ENCODE assay signal across 23 cellular contexts in genomic region chr9:127502706-127503378, GRCh38. TPM values are rescaled to one million over a fixed set of nuclear protein-coding genes. Genes with fewer than 3 reads are reported as not detected.
A peak's percentile ranks its signal among the peaks of the same experiment; 100 is the strongest.
DNase-seq lines count a peak whose midpoint lies in the region; ATAC-seq, FAIRE-seq and TF ChIP-seq lines count a peak whose summit lies in the region.
"Had no signal": no experiment of that assay in that cellular context is flagged by ENCODE, and none has a peak within 500 bp of the region (broad histone marks: within the 10 kb centered on the region; RNA-seq: fewer than 3 reads in every experiment).

No MANE protein-coding gene starts in this region.

- no peaks in the 10 kb centered on the region for H3K9me2 ChIP-seq in PC-9 (ENCODE audit: insufficient read depth)

- no peak for TF ChIP-seq RAD21 in HepG2 (CRISPR knock-in tag; IDR thresholded peaks at IDR 0.05)

- H3K4me2 ChIP-seq in HepG2 (ENCODE audit: low read depth, low read length) (no peak overlapping the region), PC-9 (no peak overlapping the region)
- H3K4me2 ChIP-seq: A549 had no signal

- intact Hi-C loops in Right ventricle myocardium inferior (cut with DNase I) (no loop called here), left ventricle myocardium superior (cut with micrococcal nuclease) (no loop called here), HepG2 (cut with micrococcal nuclease; ENCODE audit: unreplicated experiment) (loop anchor here (10.0 kb wide), 1 partner anchor 222 kb away; no protein-coding TSS in a partner anchor), PC-9 (cut with micrococcal nuclease; ENCODE audit: unreplicated experiment) (loop anchor here (5.0 kb wide), 1 partner anchor 414 kb away; the partner anchor contains the start of gene ST6GALNAC4)

- peaks cover 41% of the 10 kb centered on the region for H3K27me3 Mint-ChIP-seq in HFFc6 (ENCODE audit: insufficient read depth)
- H3K27me3 Mint-ChIP-seq: T-cell had no signal

- POLR2A ChIA-PET in RWPE1 (lab: Yijun Ruan, JAX; ENCODE audit: low non-redundant PET): interaction anchor here (0.6 kb wide), 1 partner anchor 35 kb away, joined by 5 read pairs; no protein-coding TSS in a partner anchor
- POLR2A ChIA-PET in HepG2 (lab: Yijun Ruan, JAX): no interaction called here
- POLR2A ChIA-PET in PC-9 (lab: Charles Lee; ENCODE audit: unreplicated experiment): interaction anchor here (0.8 kb wide), 1 partner anchor 34 kb away, joined by 3 read pairs; no protein-coding TSS in a partner anchor

- no peak for TF ChIP-seq CTCF in RWPE1 (conservative IDR thresholded peaks at IDR 0.05; ENCODE audit: low read depth)
- TF ChIP-seq CTCF in HepG2 (CRISPR knock-in tag; IDR thresholded peaks at IDR 0.05): no peak
- no peak for TF ChIP-seq CTCF in PC-9 (conservative IDR thresholded peaks at IDR 0.05)
- no peak for TF ChIP-seq CTCF in HFFc6 (IDR thresholded peaks at IDR 0.05)

- H3K4me3 ChIP-seq in HepG2 (replicated peaks in 1 of 3; ENCODE audit: insufficient read depth in 1 of 3, low read depth in 2 of 3, low read length in 3 of 3) (no peak overlapping the region), PC-9 (no peak overlapping the region)
- H3K4me3 ChIP-seq: A549 had no signal

- H3K36me3 Mint-ChIP-seq in HFFc6 (ENCODE audit: low read depth): peaks cover 15% of the 10 kb centered on the region; the same call in 1 of the 2 replicates

- no peaks in the 10 kb centered on the region for H3K79me2 ChIP-seq in HepG2 (ENCODE audit: insufficient read depth, low read length)
- H3K79me2 ChIP-seq in PC-9 (ENCODE audit: low read depth): no peaks in the 10 kb centered on the region

- TF ChIP-seq EP300 in HepG2 (IDR thresholded peaks at IDR 0.05; ENCODE audit: low read depth in 2 of 2, low read length in 2 of 2) (no peak), HepG2 (CRISPR knock-in tag; IDR thresholded peaks at IDR 0.05; ENCODE audit: borderline replicate concordance) (no peak)

- TF ChIP-seq POLR2A in HepG2 (IDR thresholded peaks at IDR 0.05; ENCODE audit: insufficient read depth in 1 of 2, low read depth in 2 of 2, low read length in 2 of 2): no peak

- H3K9ac ChIP-seq in HepG2 (ENCODE audit: insufficient read depth, low read depth, low read length): no peak overlapping the region

- 97% methylated on average over 10 of the region's 21 CpGs for WGBS in HepG2 (ENCODE audit: low lambda C conversion rate)

- peaks cover 32% of the 10 kb centered on the region for H3K4me1 Mint-ChIP-seq in HFFc6 (ENCODE audit: low read depth)
- H3K4me1 Mint-ChIP-seq: T-cell had no signal

- H3K4me3 Mint-ChIP-seq in HFFc6: no peak overlapping the region; the same call in 1 of the 2 replicates
- H3K4me3 Mint-ChIP-seq: T-cell had no signal

- no peak for FAIRE-seq in HepG2 (lab: Jason Lieb, UNC)
- FAIRE-seq: A549, D721Med, GM19239, H54 had no signal

- H3K27ac ChIP-seq in RWPE1 (peak overlapping the region; percentile 93), HepG2 (ENCODE audit: extremely low read length, insufficient read depth, low read length) (no peak overlapping the region), PC-9 (no peak overlapping the region)

- in situ Hi-C loops in HepG2 (cut with HindIII; ENCODE audit: extremely low pct_ligation_motif_present, low pct_unique_long_range_greater_than_20kb): loop anchor here (5.0 to 10.0 kb wide), 3 partner anchors 84 to 422 kb away; partner anchors contain the start of gene TOR2A

- ATAC-seq in Right ventricle myocardium inferior: no peak
- ATAC-seq in left ventricle myocardium superior: no peak
- no peak for ATAC-seq in HepG2
- ATAC-seq in HG03039 (IDR thresholded peaks at IDR 0.05; ENCODE audit: unreplicated experiment): no peak

- H3K27ac Mint-ChIP-seq in HFFc6: no peak overlapping the region; the same call in 1 of the 2 replicates
- H3K27ac Mint-ChIP-seq: T-cell had no signal

- H3K36me3 ChIP-seq in HepG2 (replicated peaks in 1 of 2; ENCODE audit: control insufficient read depth in 1 of 2, insufficient read depth in 2 of 2, low read length in 2 of 2) (peaks cover 1 to 6% of the 10 kb centered on the region in 2 experiments; a peak in 3 of 5 replicates), PC-9 (ENCODE audit: low read depth) (no peaks in the 10 kb centered on the region)
- H3K36me3 ChIP-seq: BE2C had no signal

- CTCF ChIA-PET in RWPE1 (lab: Yijun Ruan, JAX) (interaction anchor here (0.6 to 3.1 kb wide), 7 partner anchors 9 to 119 kb away, joined by 3 to 44 read pairs (median 4); no protein-coding TSS in a partner anchor), HepG2 (lab: Yijun Ruan, JAX; ENCODE audit: low intra/inter-chr PET ratio, low total read pairs) (no interaction called here), PC-9 (lab: Charles Lee) (no interaction called here)

- no peak overlapping the region for H2AFZ ChIP-seq in HepG2 (ENCODE audit: low read length)
- H2AFZ ChIP-seq in PC-9: no peak overlapping the region

- H3K27me3 ChIP-seq in HepG2 (ENCODE audit: control insufficient read depth in 1 of 2, insufficient read depth in 2 of 2, low read length in 2 of 2) (no peaks in the 10 kb centered on the region), PC-9 (ENCODE audit: insufficient read depth, low read depth) (no peaks in the 10 kb centered on the region)
- H3K27me3 ChIP-seq: BE2C had no signal

- H3K9me3 ChIP-seq in HepG2 (ENCODE audit: low read length) (no peaks in the 10 kb centered on the region), PC-9 (ENCODE audit: insufficient read depth, low read depth) (no peaks in the 10 kb centered on the region)
- H3K9me3 ChIP-seq: A549, BE2C had no signal

- H3K9me3 Mint-ChIP-seq in HFFc6: no peaks in the 10 kb centered on the region; the same call in 1 of the 2 replicates
- H3K9me3 Mint-ChIP-seq: T-cell had no signal

- DNase-seq in Right ventricle myocardium inferior (ENCODE audit: missing footprints) (peak; percentile 66), left ventricle myocardium superior (no peak), RWPE1 (ENCODE audit: low spot score) (no peak), HepG2 (ENCODE audit: low spot score) (no peak), PC-9 (no peak), HFFc6 (no peak)
- DNase-seq: BE2C, DMS53, EL, GF-D8, KG1, NCI-H1105, NCI-H2029 treated with DMSO at 0.1 percent for 48 hours, NCI-H226, NCI-H510A treated with DMSO at 0.1 percent for 48 hours, NCI-H774, SIG-M5, T-cell had no signal

- H3K4me1 ChIP-seq in HepG2 (ENCODE audit: insufficient read depth, low read length) (no peaks in the 10 kb centered on the region), PC-9 (replicated peaks; ENCODE audit: insufficient read depth) (peaks cover 9% of the 10 kb centered on the region)
- H3K4me1 ChIP-seq: BE2C had no signal

- peaks cover 42% of the 10 kb centered on the region for H3F3A ChIP-seq in PC-9 (ENCODE audit: insufficient read depth, low read depth)

- BruUV-seq in HepG2 (replicated peaks; lab: Mats Ljungman, UMichigan): no TSS peak
- BruUV-seq in PC-9 (replicated peaks; lab: Mats Ljungman, UMichigan): no TSS peak

- 0 out of 2 replicates have a peak, but pooled peaks cover 3% of the 10 kb centered on the region for H4K20me1 ChIP-seq in HepG2 (ENCODE audit: insufficient read depth, low read length)
- H4K20me1 ChIP-seq in PC-9 (ENCODE audit: insufficient read depth): peaks cover 6% of the 10 kb centered on the region; the same call in 1 of the 2 replicates

RNA-seq across cellular contexts. Expression of gene LRSAM1, which starts 51.5 kb away (rescaled TPM):
- total RNA-seq in Right ventricle myocardium inferior (52.0 TPM), left ventricle myocardium superior (52.0 TPM), HepG2 (2016; rRNA removed; fragmentation: Illumina TruSeq; extraction: Trizol) (4.6 and 8.7 TPM in 2 replicates), PC-9 (2021) (44.0 and 63.9 TPM in 2 replicates)
- total RNA-seq in HepG2 (2016; cell fraction: cytosol; rRNA removed; fragmentation: Illumina TruSeq; extraction: Trizol; ENCODE audit: low read depth): 1.5 and 1.7 TPM in 2 replicates
- 4.2 and 9.8 TPM in 2 replicates for total RNA-seq in HepG2 (2016; cell fraction: insoluble cytoplasmic fraction; rRNA removed; fragmentation: Illumina TruSeq; extraction: Trizol)
- 3.2 and 4.0 TPM in 2 replicates for total RNA-seq in HepG2 (2016; cell fraction: membrane; rRNA removed; fragmentation: Illumina TruSeq; extraction: Trizol)
- total RNA-seq in HepG2 (2016; cell fraction: nucleus; rRNA removed; fragmentation: Illumina TruSeq; extraction: Trizol): 9.5 and 16.9 TPM in 2 replicates
- 10.2 and 12.2 TPM in 2 replicates for polyA plus RNA-seq in HepG2 (2011; rRNA removed)
- polyA plus RNA-seq in HepG2 (2011; cell fraction: cytosol; rRNA removed): 4.1 and 5.2 TPM in 2 replicates
- 68.4 and 76.1 TPM in 2 replicates for polyA plus RNA-seq in HepG2 (2011; cell fraction: nucleus; rRNA removed)
- polyA plus RNA-seq in HepG2 (2012): 10.0 and 14.6 TPM in 2 replicates
- 1.2 and 1.5 TPM in 2 replicates for polyA plus RNA-seq in HepG2 (2016; cell fraction: cytosol; fragmentation: Illumina TruSeq; extraction: Trizol; ENCODE audit: low read depth)
- polyA plus RNA-seq in HepG2 (2016; cell fraction: insoluble cytoplasmic fraction; fragmentation: Illumina TruSeq; extraction: Trizol; ENCODE audit: low read depth): 5.4 and 6.9 TPM in 2 replicates
- 1.2 and 2.1 TPM in 2 replicates for polyA plus RNA-seq in HepG2 (2016; cell fraction: membrane; fragmentation: Illumina TruSeq; extraction: Trizol; ENCODE audit: low read depth)
- 21.9 and 22.1 TPM in 2 replicates for polyA plus RNA-seq in HepG2 (2016; cell fraction: nucleus; fragmentation: Illumina TruSeq; extraction: Trizol; ENCODE audit: insufficient read depth, low read depth)
- 7.6 and 11.4 TPM in 2 replicates for polyA minus RNA-seq in HepG2 (2011; rRNA and poly(A)+ RNA removed; ENCODE audit: low replicate concordance)
- polyA minus RNA-seq in HepG2 (2011; cell fraction: cytosol; rRNA and poly(A)+ RNA removed): 4.2 and 4.4 TPM in 2 replicates
- 25.4 and 32.1 TPM in 2 replicates for polyA minus RNA-seq in HepG2 (2011; cell fraction: nucleus; rRNA and poly(A)+ RNA removed)
- total RNA-seq in HFFc6 (2021; fragmentation: NEBNext Ultra II Directional; extraction: Animal tissue kit (Norgen Biotek cat#: 25700)): 10 to 100 TPM; 12.1 to 15.9 (median 13.4) TPM

RNA-seq across cellular contexts. Expression of gene RPL12, which starts 51.6 kb away (rescaled TPM):
- total RNA-seq in Right ventricle myocardium inferior (775 TPM), left ventricle myocardium superior (637 TPM), HepG2 (2016; rRNA removed; fragmentation: Illumina TruSeq; extraction: Trizol) (1,551 and 1,660 TPM in 2 replicates), PC-9 (2021) (1,648 and 1,717 TPM in 2 replicates)
- total RNA-seq in HepG2 (2016; cell fraction: cytosol; rRNA removed; fragmentation: Illumina TruSeq; extraction: Trizol; ENCODE audit: low read depth): 6,549 and 6,971 TPM in 2 replicates
- total RNA-seq in HepG2 (2016; cell fraction: insoluble cytoplasmic fraction; rRNA removed; fragmentation: Illumina TruSeq; extraction: Trizol): 1,601 and 1,648 TPM in 2 replicates
- 4,907 and 5,180 TPM in 2 replicates for total RNA-seq in HepG2 (2016; cell fraction: membrane; rRNA removed; fragmentation: Illumina TruSeq; extraction: Trizol)
- 525 and 558 TPM in 2 replicates for total RNA-seq in HepG2 (2016; cell fraction: nucleus; rRNA removed; fragmentation: Illumina TruSeq; extraction: Trizol)
- polyA plus RNA-seq in HepG2 (2011; rRNA removed): 2,097 and 2,590 TPM in 2 replicates
- 3,919 and 3,963 TPM in 2 replicates for polyA plus RNA-seq in HepG2 (2011; cell fraction: cytosol; rRNA removed)
- 619 and 713 TPM in 2 replicates for polyA plus RNA-seq in HepG2 (2011; cell fraction: nucleus; rRNA removed)
- 2,179 and 2,497 TPM in 2 replicates for polyA plus RNA-seq in HepG2 (2012)
- 11,205 and 11,665 TPM in 2 replicates for polyA plus RNA-seq in HepG2 (2016; cell fraction: cytosol; fragmentation: Illumina TruSeq; extraction: Trizol; ENCODE audit: low read depth)
- 2,434 and 2,480 TPM in 2 replicates for polyA plus RNA-seq in HepG2 (2016; cell fraction: insoluble cytoplasmic fraction; fragmentation: Illumina TruSeq; extraction: Trizol; ENCODE audit: low read depth)
- polyA plus RNA-seq in HepG2 (2016; cell fraction: membrane; fragmentation: Illumina TruSeq; extraction: Trizol; ENCODE audit: low read depth): 6,884 and 7,463 TPM in 2 replicates
- 1,156 and 1,223 TPM in 2 replicates for polyA plus RNA-seq in HepG2 (2016; cell fraction: nucleus; fragmentation: Illumina TruSeq; extraction: Trizol; ENCODE audit: insufficient read depth, low read depth)
- 706 and 1,371 TPM in 2 replicates for polyA minus RNA-seq in HepG2 (2011; rRNA and poly(A)+ RNA removed; ENCODE audit: low replicate concordance)
- polyA minus RNA-seq in HepG2 (2011; cell fraction: cytosol; rRNA and poly(A)+ RNA removed): 461 and 478 TPM in 2 replicates
- polyA minus RNA-seq in HepG2 (2011; cell fraction: nucleus; rRNA and poly(A)+ RNA removed): 198 and 299 TPM in 2 replicates
- total RNA-seq in HFFc6 (2021; fragmentation: NEBNext Ultra II Directional; extraction: Animal tissue kit (Norgen Biotek cat#: 25700)): 1,000 to 10,000 TPM in 4 of 6 experiments, 100 to 1,000 TPM in 2; 953 to 1,196 (median 1,072) TPM

Comparison
In these comparisons a context has a peak if more than half of its experiments do, and no peak if none do; other contexts are left out.
1. intact Hi-C loops: an anchor here in HepG2 (10.0 kb wide) and PC-9 (5.0 kb wide); none called in Right ventricle myocardium inferior and left ventricle myocardium superior.